ENCODE assay signal across 19 cellular contexts in the genomic region with DNA sequence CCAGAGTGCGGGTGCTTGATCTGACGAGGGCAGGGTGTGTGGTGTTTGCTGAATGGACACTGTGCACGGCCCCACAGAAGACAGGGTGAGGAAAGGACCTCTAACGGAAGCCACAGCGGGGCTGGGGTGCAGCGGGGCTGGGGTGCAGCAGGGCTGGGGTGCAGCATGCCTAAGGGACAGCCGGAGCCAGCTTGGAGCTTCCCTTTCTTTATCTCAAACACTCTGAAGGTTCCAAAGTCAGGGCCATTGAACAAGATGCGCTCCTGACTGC.
"Had no signal": no experiment of that assay in that cellular context is flagged by ENCODE, and none has a peak within 500 bp of the region (broad histone marks: within the 10 kb centered on the region; RNA-seq: fewer than 3 reads in every experiment).

No MANE protein-coding gene starts in this region.

- H3K4me1 ChIP-seq: body of pancreas, pancreas had no signal

- H3K4me3 Mint-ChIP-seq: activated CD4-positive, alpha-beta T cell treated with anti-CD3 and anti-CD28 coated beads, Interleukin-2, amount 10 ng/mL, durations not matched to agents 7 days and 5 days; activated CD8-positive, alpha-beta T cell treated with anti-CD3 and anti-CD28 coated beads, Interleukin-2, amount 10 ng/mL, durations not matched to agents 7 days and 5 days; activated naive CD4-positive, alpha-beta T cell treated with anti-CD3 and anti-CD28 coated beads for 36 hours; activated T-cell treated with anti-CD3 and anti-CD28 coated beads, Interleukin-2, amount 50 U/mL, for 4 hours; memory B cell; naive thymus-derived CD4-positive, alpha-beta T cell; stimulated activated memory B cell treated with anti-CD40 and anti-IgM and Interleukin-4, amounts not matched to agents 10 μg/mL and 1 μg/mL and 100 μg/mL, for 72 hours; T-helper 1 cell treated with Interleukin-12 subunit alpha and Interleukin-12 subunit beta and Interleukin-4 antibody, amounts not matched to agents 30 μg/mL and 1 μg/mL, for 36 hours had no signal

- ATAC-seq: activated CD4-positive, CD25-positive, alpha-beta regulatory T cell treated with anti-CD3 and anti-CD28 coated beads, Interleukin-2, amount 50 U/mL, for 24 hours; activated CD8-positive, alpha-beta T cell treated with anti-CD3 and anti-CD28 coated beads, Interleukin-2, amount 10 ng/mL, durations not matched to agents 7 days and 5 days; activated T-cell treated with anti-CD3 and anti-CD28 coated beads, Interleukin-2, amount 50 U/mL, for 4 hours; body of pancreas; gastrocnemius medialis; left lobe of liver; naive thymus-derived CD4-positive, alpha-beta T cell; pancreas; stimulated activated memory B cell treated with anti-CD40 and anti-IgM and Interleukin-4, amounts not matched to agents 10 μg/mL and 1 μg/mL and 100 μg/mL, for 72 hours had no signal

- DNase-seq: activated CD4-positive, alpha-beta T cell treated with anti-CD3 and anti-CD28 coated beads, Interleukin-2, amount 10 ng/mL, durations not matched to agents 7 days and 5 days; activated CD8-positive, alpha-beta T cell treated with anti-CD3 and anti-CD28 coated beads, Interleukin-2, amount 10 ng/mL, durations not matched to agents 7 days and 5 days; activated naive CD4-positive, alpha-beta T cell treated with anti-CD3 and anti-CD28 coated beads for 36 hours; activated T-cell treated with anti-CD3 and anti-CD28 coated beads, Interleukin-2, amount 50 U/mL, for 4 hours; body of pancreas; gastrocnemius medialis; kidney; mucosa of descending colon; naive thymus-derived CD4-positive, alpha-beta T cell; spleen; stimulated activated CD4-positive, alpha-beta T cell treated with anti-CD3 and anti-CD28 coated beads, Interleukin-4, amount 100 ng/mL, for 4 hours; transverse colon had no signal

- H3K4me3 ChIP-seq: body of pancreas, gastrocnemius medialis, mucosa of descending colon, pancreas, spleen, transverse colon, vagina had no signal

- H3K27ac ChIP-seq: pancreas, spleen had no signal

- H3K36me3 ChIP-seq: gastrocnemius medialis, pancreas, spleen, transverse colon, vagina had no signal

- H3K27me3 ChIP-seq: body of pancreas, gastrocnemius medialis, pancreas, transverse colon, vagina had no signal

- H3K36me3 Mint-ChIP-seq: memory B cell; naive thymus-derived CD4-positive, alpha-beta T cell; stimulated activated memory B cell treated with anti-CD40 and anti-IgM and Interleukin-4, amounts not matched to agents 10 μg/mL and 1 μg/mL and 100 μg/mL, for 72 hours had no signal

- H3K27ac Mint-ChIP-seq: activated CD4-positive, alpha-beta T cell treated with anti-CD3 and anti-CD28 coated beads, Interleukin-2, amount 10 ng/mL, durations not matched to agents 7 days and 5 days; activated CD8-positive, alpha-beta T cell treated with anti-CD3 and anti-CD28 coated beads, Interleukin-2, amount 10 ng/mL, durations not matched to agents 7 days and 5 days; activated naive CD4-positive, alpha-beta T cell treated with anti-CD3 and anti-CD28 coated beads for 36 hours; memory B cell; naive thymus-derived CD4-positive, alpha-beta T cell; stimulated activated memory B cell treated with anti-CD40 and anti-IgM and Interleukin-4, amounts not matched to agents 10 μg/mL and 1 μg/mL and 100 μg/mL, for 72 hours; T-helper 1 cell treated with Interleukin-12 subunit alpha and Interleukin-12 subunit beta and Interleukin-4 antibody, amounts not matched to agents 30 μg/mL and 1 μg/mL, for 36 hours had no signal

- H3K4me1 Mint-ChIP-seq: activated CD4-positive, alpha-beta T cell treated with anti-CD3 and anti-CD28 coated beads, Interleukin-2, amount 10 ng/mL, durations not matched to agents 7 days and 5 days; stimulated activated memory B cell treated with anti-CD40 and anti-IgM and Interleukin-4, amounts not matched to agents 10 μg/mL and 1 μg/mL and 100 μg/mL, for 72 hours had no signal

- H3K27me3 Mint-ChIP-seq: activated CD4-positive, alpha-beta T cell treated with anti-CD3 and anti-CD28 coated beads, Interleukin-2, amount 10 ng/mL, durations not matched to agents 7 days and 5 days had no signal

- H3K9me3 ChIP-seq: body of pancreas, gastrocnemius medialis, mucosa of descending colon, pancreas, spleen, transverse colon, vagina had no signal

- H3K9me3 Mint-ChIP-seq: activated CD4-positive, alpha-beta T cell treated with anti-CD3 and anti-CD28 coated beads, Interleukin-2, amount 10 ng/mL, durations not matched to agents 7 days and 5 days; activated naive CD4-positive, alpha-beta T cell treated with anti-CD3 and anti-CD28 coated beads for 36 hours; activated T-cell treated with anti-CD3 and anti-CD28 coated beads, Interleukin-2, amount 50 U/mL, for 4 hours; memory B cell; stimulated activated memory B cell treated with anti-CD40 and anti-IgM and Interleukin-4, amounts not matched to agents 10 μg/mL and 1 μg/mL and 100 μg/mL, for 72 hours; T-helper 1 cell treated with Interleukin-12 subunit alpha and Interleukin-12 subunit beta and Interleukin-4 antibody, amounts not matched to agents 30 μg/mL and 1 μg/mL, for 36 hours had no signal
